In the genomic region with DNA sequence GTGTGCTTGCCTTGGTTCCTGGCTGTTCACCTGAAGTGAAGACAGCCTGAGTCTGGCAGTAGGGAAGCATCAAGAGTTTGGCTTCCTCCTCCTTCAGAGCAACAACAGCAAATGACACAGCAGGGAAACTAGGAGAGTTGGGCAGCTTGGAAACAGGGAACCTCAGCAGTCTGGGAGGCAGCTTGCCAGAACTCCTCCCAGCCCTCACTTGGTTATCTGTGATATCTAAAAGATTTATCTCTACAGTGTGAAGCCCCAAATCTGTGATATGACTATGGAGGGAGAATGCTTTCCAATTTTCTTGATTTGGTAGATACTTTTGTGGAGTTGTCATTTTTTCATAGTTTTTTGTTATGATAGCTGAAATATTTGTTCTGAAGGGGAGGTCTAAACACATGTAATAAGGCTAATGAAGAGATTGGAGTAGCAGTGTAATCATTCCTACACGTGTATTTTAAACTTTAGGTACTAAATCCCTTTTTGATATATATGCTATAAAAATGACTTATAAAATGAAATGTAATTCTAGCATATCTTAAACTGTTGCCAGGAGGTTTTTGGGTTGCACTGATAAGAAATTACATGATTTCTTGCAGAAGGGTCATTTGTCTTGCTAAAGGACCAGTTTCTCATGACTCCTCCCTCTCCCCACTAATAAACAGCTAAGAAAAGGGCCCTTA, we compare ENCODE assay signal across 14 cellular contexts. TPM values are rescaled to one million over a fixed set of nuclear protein-coding genes. Genes with fewer than 3 reads are reported as not detected.
A peak's percentile ranks its signal among the peaks of the same experiment; 100 is the strongest.
DNase-seq lines count a peak whose midpoint lies in the region; ATAC-seq and TF ChIP-seq lines count a peak whose summit lies in the region.
"Had no signal": no experiment of that assay in that cellular context is flagged by ENCODE, and none has a peak within 500 bp of the region (broad histone marks: within the 10 kb centered on the region; RNA-seq: fewer than 3 reads in every experiment).

No MANE protein-coding gene starts in this region.

- peaks cover 0 to 1% (median 0%) of the 10 kb centered on the region in 8 donors for H3K9me3 Mint-ChIP-seq in CD4-positive, alpha-beta memory T cell
- H3K9me3 Mint-ChIP-seq: activated CD8-positive, alpha-beta T cell treated with anti-CD3 and anti-CD28 coated beads for 36 hours; T-cell had no signal

- peak; percentile 54 for ATAC-seq in mucosa of descending colon
- no peak for ATAC-seq in HG03196 (IDR thresholded peaks at IDR 0.05; ENCODE audit: unreplicated experiment)
- no peak for ATAC-seq in GM18858 (IDR thresholded peaks at IDR 0.05; ENCODE audit: unreplicated experiment)
- ATAC-seq: activated CD8-positive, alpha-beta T cell treated with anti-CD3 and anti-CD28 coated beads for 36 hours; T-cell had no signal

- intact Hi-C loops in CD4-positive, alpha-beta memory T cell (cut with micrococcal nuclease), result no loop called here
- intact Hi-C loops in mucosa of descending colon (cut with DNase I, micrococcal nuclease), result no loop called here

- DNase-seq in CD4-positive, alpha-beta memory T cell, result no peak
- DNase-seq in NCI-H69 (lab: John Stamatoyannopoulos, UW), result peak; percentile 46
- DNase-seq in choroid plexus epithelial cell (ENCODE audit: low read depth), result peak; percentile 54
- DNase-seq in mucosa of descending colon, result peak in 1 of 3 donors; percentile 26
- DNase-seq in SK-N-DZ (ENCODE audit: low spot score), result no peak
- DNase-seq in NCI-H187 (lab: John Stamatoyannopoulos, UW), result no peak
- DNase-seq: activated CD8-positive, alpha-beta T cell treated with anti-CD3 and anti-CD28 coated beads for 36 hours; activated naive CD4-positive, alpha-beta T cell; central memory CD4-positive, alpha-beta T cell; NCI-H2081 treated with DMSO at 0.1 percent for 48 hours; T-cell had no signal

- peaks cover 0 to 9% of the 10 kb centered on the region in 2 donors for H3K36me3 Mint-ChIP-seq in CD4-positive, alpha-beta memory T cell

- no peak overlapping the region for H3K27ac ChIP-seq in CD4-positive, alpha-beta memory T cell (ENCODE audit: low read depth, low read length)

- H3K9me3 ChIP-seq in CD4-positive, alpha-beta memory T cell (ENCODE audit: control insufficient read depth in 1 of 2, low read length in 2 of 2), result no peaks in the 10 kb centered on the region
- H3K9me3 ChIP-seq in mucosa of descending colon, result no peaks in the 10 kb centered on the region

- H3K27me3 Mint-ChIP-seq in CD4-positive, alpha-beta memory T cell, result no peaks in the 10 kb centered on the region
- H3K27me3 Mint-ChIP-seq: activated CD8-positive, alpha-beta T cell treated with anti-CD3 and anti-CD28 coated beads for 36 hours; T-cell had no signal

- TF ChIP-seq CTCF in choroid plexus epithelial cell (conservative IDR thresholded peaks at IDR 0.05; ENCODE audit: low read depth, low read length), result no peak
- TF ChIP-seq CTCF in mucosa of descending colon (IDR thresholded peaks at IDR 0.05), result no peak

- no peaks in the 10 kb centered on the region for H3K36me3 ChIP-seq in CD4-positive, alpha-beta memory T cell (ENCODE audit: insufficient read depth, low read length)
- H3K36me3 ChIP-seq in mucosa of descending colon (ENCODE audit: low read depth), result no peaks in the 10 kb centered on the region

- peak overlapping the region in 4 of 7 donors; percentile 36 to 68 (median 40) for H3K27ac Mint-ChIP-seq in CD4-positive, alpha-beta memory T cell
- H3K27ac Mint-ChIP-seq: activated CD8-positive, alpha-beta T cell treated with anti-CD3 and anti-CD28 coated beads for 36 hours; T-cell had no signal

- no peak overlapping the region for H3K4me3 Mint-ChIP-seq in CD4-positive, alpha-beta memory T cell
- H3K4me3 Mint-ChIP-seq: activated CD8-positive, alpha-beta T cell treated with anti-CD3 and anti-CD28 coated beads for 36 hours; CD14-positive monocyte; T-cell had no signal

- no peak overlapping the region for H3K4me3 ChIP-seq in CD4-positive, alpha-beta memory T cell (ENCODE audit: low read length in 2 of 2)
- H3K4me3 ChIP-seq in choroid plexus epithelial cell (ENCODE audit: low read depth, low read length) (no peak overlapping the region), mucosa of descending colon (no peak overlapping the region)

- H3K27me3 ChIP-seq in CD4-positive, alpha-beta memory T cell (ENCODE audit: insufficient read depth, low read length), result no peaks in the 10 kb centered on the region

- CTCF ChIA-PET in CD4-positive, alpha-beta memory T cell (lab: Charles Lee; ENCODE audit: partially characterized antibody), result interaction anchor here (1.4 to 1.5 kb wide), 2 partner anchors 22 to 62 kb away, joined by 3 to 5 read pairs; no protein-coding TSS in a partner anchor

- peaks cover 60 to 89% (median 65%) of the 10 kb centered on the region in 4 donors for H3K4me1 Mint-ChIP-seq in CD4-positive, alpha-beta memory T cell

- POLR2A ChIA-PET in CD4-positive, alpha-beta memory T cell (lab: Charles Lee; ENCODE audit: partially characterized antibody), result no interaction called here

- peaks cover 45% of the 10 kb centered on the region for H3K4me1 ChIP-seq in CD4-positive, alpha-beta memory T cell (ENCODE audit: insufficient read depth, low read length)
- peaks cover 20% of the 10 kb centered on the region for H3K4me1 ChIP-seq in mucosa of descending colon (ENCODE audit: low read depth)

RNA-seq across cellular contexts. Expression of a gene that starts 20.8 kb away (rescaled TPM):
- 10 to 100 TPM; 59.5 to 61.4 TPM for total RNA-seq in CD4-positive, alpha-beta memory T cell
- polyA plus RNA-seq in CD4-positive, alpha-beta memory T cell, result 10 to 100 TPM; 10.9 to 12.0 TPM
- 100 to 1,000 TPM in 1 of 3 donors, 10 to 100 TPM in 2; 84.7 to 111 (median 86.8) TPM for total RNA-seq in mucosa of descending colon
- polyA plus RNA-seq in SK-N-DZ (2014; cell fraction: cytosol; rRNA removed), result 161 and 178 TPM in 2 replicates
- 128 and 165 TPM in 2 replicates for polyA plus RNA-seq in SK-N-DZ (2014; cell fraction: nucleus; rRNA removed)

Comparison
In these comparisons a context has a peak if more than half of its experiments do, and no peak if none do; other contexts are left out.
1. DNase-seq: peak in NCI-H69 (single experiment) and choroid plexus epithelial cell (single experiment); none in CD4-positive, alpha-beta memory T cell (0 of 5), SK-N-DZ (single experiment) and NCI-H187 (0 of 2).